Comparison of ENCODE assay signal across 8 cellular contexts in the genomic region with DNA sequence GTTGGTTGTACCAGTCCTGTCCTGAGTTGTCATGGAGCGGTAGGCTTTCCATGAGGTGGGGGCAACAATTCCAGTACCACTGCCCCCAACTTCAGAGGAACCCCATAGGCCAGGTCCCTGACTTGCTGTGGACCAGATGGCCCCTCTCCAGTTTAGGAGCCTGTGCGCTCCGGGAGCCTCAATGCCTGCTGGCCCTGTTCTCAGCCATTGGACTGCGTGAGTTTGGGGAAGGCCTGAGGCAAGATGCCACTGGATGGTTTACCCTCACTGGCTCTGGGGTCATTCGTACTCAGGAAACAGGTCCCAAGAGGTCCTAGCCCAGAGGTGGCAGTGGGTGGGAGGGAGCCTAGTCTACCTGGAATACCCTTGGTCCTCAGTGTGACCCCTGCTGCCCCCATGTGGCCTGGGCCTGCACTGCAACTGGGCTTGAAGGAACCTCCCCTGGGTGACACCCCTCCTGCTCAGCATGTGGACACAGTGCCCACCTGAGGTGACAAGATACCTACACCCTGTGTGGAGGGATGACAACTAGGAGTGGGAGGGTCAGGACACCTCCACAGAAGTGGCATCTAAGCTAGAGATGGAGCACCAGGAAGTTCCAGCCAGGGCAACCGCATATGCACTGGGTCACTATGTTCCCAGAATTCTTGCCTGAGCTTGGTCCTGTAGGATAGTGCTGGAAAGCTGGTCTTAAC.
DNase-seq lines count a peak whose midpoint lies in the region; ATAC-seq and TF ChIP-seq lines count a peak whose summit lies in the region.

No MANE protein-coding gene starts in this region.

- peak; percentile 59 for ATAC-seq in HG03175 (IDR thresholded peaks at IDR 0.05; ENCODE audit: unreplicated experiment)
- peak; percentile 79 for ATAC-seq in stimulated activated naive CD8-positive, alpha-beta T cell treated with anti-CD3 and anti-CD28 coated beads, Interleukin-15, Interleukin-2, amounts not matched to agents 100 U/mL and 50 U/mL, for 24 hours
- ATAC-seq in GM19324 (IDR thresholded peaks at IDR 0.05; ENCODE audit: low FRiP score, unreplicated experiment) = no peak

- H3K4me3 Mint-ChIP-seq in nephron = no peak overlapping the region

- no peaks in the 10 kb centered on the region for H3K9me3 Mint-ChIP-seq in nephron

- H3K27ac Mint-ChIP-seq in nephron = peak overlapping the region in 1 of 3 experiments; percentile 53

- H3K4me3 ChIP-seq in epithelial cell of esophagus (ENCODE audit: low read length) = no peak overlapping the region

- DNase-seq in ELR (ENCODE audit: low read depth) (peak; percentile 72), NOMO-1 treated with DMSO at 0.1 percent for 48 hours (lab: John Stamatoyannopoulos, UW; ENCODE audit: unreplicated experiment) (peak; percentile 12), epithelial cell of esophagus (ENCODE audit: low read depth) (peak; percentile 72)
- DNase-seq in activated CD8-positive, alpha-beta memory T cell treated with anti-CD3 and anti-CD28 coated beads, Interleukin-2, amount 50 U/mL, for 4 hours = peak; percentile 93
- DNase-seq in stimulated activated naive CD8-positive, alpha-beta T cell treated with anti-CD3 and anti-CD28 coated beads, Interleukin-15, Interleukin-2, amounts not matched to agents 100 U/mL and 50 U/mL, for 24 hours = peak; percentile 94

- H3K27me3 Mint-ChIP-seq in nephron (ENCODE audit: low read depth) = no peaks in the 10 kb centered on the region

- TF ChIP-seq CTCF in epithelial cell of esophagus (IDR thresholded peaks at IDR 0.05; ENCODE audit: insufficient read depth, low read depth, low read length, missing control alignments) (peak; percentile 98), nephron (IDR thresholded peaks at IDR 0.05; ENCODE audit: unreplicated experiment in 3 of 3) (peak; percentile 86 to 96 (median 86))

- H3K4me1 Mint-ChIP-seq in nephron = peaks cover 13% of the 10 kb centered on the region

- H3K36me3 Mint-ChIP-seq in nephron (ENCODE audit: low read depth) = peaks cover 39% of the 10 kb centered on the region

Comparison
In these comparisons a context has a peak if more than half of its experiments do, and no peak if none do; other contexts are left out.
1. DNase-seq: peak in every context shown above with its lines; median percentile 94 in stimulated activated naive CD8-positive, alpha-beta T cell treated with anti-CD3 and anti-CD28 coated beads, Interleukin-15, Interleukin-2, amounts not matched to agents 100 U/mL and 50 U/mL, for 24 hours; 93 in activated CD8-positive, alpha-beta memory T cell treated with anti-CD3 and anti-CD28 coated beads, Interleukin-2, amount 50 U/mL, for 4 hours; 72 in ELR; 72 in epithelial cell of esophagus; 12 in NOMO-1 treated with DMSO at 0.1 percent for 48 hours.